Comparison of ENCODE assay signal across 8 cellular contexts in the genomic region with DNA sequence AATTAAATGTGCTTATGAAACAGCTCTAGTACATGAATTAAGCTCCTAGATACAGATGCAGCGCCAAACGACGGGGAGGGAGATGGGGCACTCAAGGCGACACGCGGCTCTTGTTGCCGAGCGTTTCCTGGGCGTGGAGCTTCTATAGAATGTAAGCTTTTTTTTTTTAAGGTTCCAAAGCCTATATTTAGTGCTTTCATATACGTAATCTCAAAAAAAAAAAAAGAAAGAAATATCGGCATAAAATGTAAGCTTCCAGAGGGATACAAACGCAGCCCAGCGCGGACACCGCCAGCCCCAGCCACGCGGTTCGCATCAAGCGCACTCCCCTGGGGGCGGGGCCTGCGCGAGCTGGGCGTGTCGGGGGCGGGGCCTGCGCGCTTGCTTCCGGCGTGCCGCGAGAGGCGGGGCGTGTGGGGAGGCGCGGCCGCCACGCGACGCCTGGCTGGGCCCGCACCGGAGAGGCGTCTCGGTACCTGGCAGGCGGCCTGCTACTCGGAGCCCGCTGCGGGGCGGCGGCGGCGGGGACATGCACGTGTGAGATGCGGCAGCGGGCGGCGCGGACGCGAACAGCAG. TPM values are rescaled to one million over a fixed set of nuclear protein-coding genes. Genes with fewer than 3 reads are reported as not detected.
A peak's percentile ranks its signal among the peaks of the same experiment; 100 is the strongest.
DNase-seq lines count a peak whose midpoint lies in the region; ATAC-seq and TF ChIP-seq lines count a peak whose summit lies in the region.

A gene with protein sequence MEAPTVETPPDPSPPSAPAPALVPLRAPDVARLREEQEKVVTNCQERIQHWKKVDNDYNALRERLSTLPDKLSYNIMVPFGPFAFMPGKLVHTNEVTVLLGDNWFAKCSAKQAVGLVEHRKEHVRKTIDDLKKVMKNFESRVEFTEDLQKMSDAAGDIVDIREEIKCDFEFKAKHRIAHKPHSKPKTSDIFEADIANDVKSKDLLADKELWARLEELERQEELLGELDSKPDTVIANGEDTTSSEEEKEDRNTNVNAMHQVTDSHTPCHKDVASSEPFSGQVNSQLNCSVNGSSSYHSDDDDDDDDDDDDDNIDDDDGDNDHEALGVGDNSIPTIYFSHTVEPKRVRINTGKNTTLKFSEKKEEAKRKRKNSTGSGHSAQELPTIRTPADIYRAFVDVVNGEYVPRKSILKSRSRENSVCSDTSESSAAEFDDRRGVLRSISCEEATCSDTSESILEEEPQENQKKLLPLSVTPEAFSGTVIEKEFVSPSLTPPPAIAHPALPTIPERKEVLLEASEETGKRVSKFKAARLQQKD (plus strand): TSS at position 412 of the 576 bp plus-strand sequence. CDS start 309 bp downstream, outside the sequence.

- H3K4me1 ChIP-seq in ovary (ENCODE audit: insufficient read depth) (peaks cover 2% of the 10 kb centered on the region), thoracic aorta (ENCODE audit: control insufficient read depth in 1 of 2, low read depth in 2 of 2) (peaks cover 23 to 33% of the 10 kb centered on the region in 2 donors)

- H3K36me3 Mint-ChIP-seq in HFFc6 (ENCODE audit: low read depth) (no peaks in the 10 kb centered on the region), glutamatergic neuron (ENCODE audit: unreplicated experiment) (peaks cover 5% of the 10 kb centered on the region)
- peaks cover 8% of the 10 kb centered on the region for H3K36me3 Mint-ChIP-seq in activated naive CD4-positive, alpha-beta T cell treated with anti-CD3 and anti-CD28 coated beads, Interleukin-2, amount 50 U/mL, for 24 hours

- TF ChIP-seq CTCF in GM06990 (IDR thresholded peaks at IDR 0.05; ENCODE audit: insufficient read depth, low read length, poor library complexity, severe bottlenecking) (no peak), HFFc6 (IDR thresholded peaks at IDR 0.05) (no peak), glutamatergic neuron (IDR thresholded peaks at IDR 0.05; ENCODE audit: partially characterized antibody, unreplicated experiment) (no peak), ovary (IDR thresholded peaks at IDR 0.05) (no peak), thoracic aorta (IDR thresholded peaks at IDR 0.05) (no peak)

- TF ChIP-seq EP300 in ovary (IDR thresholded peaks at IDR 0.05) = no peak

- no peaks in the 10 kb centered on the region for H3K36me3 ChIP-seq in GM06990 (ENCODE audit: control insufficient read depth, insufficient read depth, low read length)
- H3K36me3 ChIP-seq in ovary = no peaks in the 10 kb centered on the region
- H3K36me3 ChIP-seq in thoracic aorta = no peaks in the 10 kb centered on the region

- peaks cover 31% of the 10 kb centered on the region for H3K4me1 Mint-ChIP-seq in HFFc6 (ENCODE audit: low read depth)
- H3K4me1 Mint-ChIP-seq in activated naive CD4-positive, alpha-beta T cell treated with anti-CD3 and anti-CD28 coated beads, Interleukin-2, amount 50 U/mL, for 24 hours = peaks cover 45% of the 10 kb centered on the region
- peaks cover 10% of the 10 kb centered on the region for H3K4me1 Mint-ChIP-seq in glutamatergic neuron (ENCODE audit: low read depth, unreplicated experiment)

- H3K9me3 ChIP-seq in ovary (no peaks in the 10 kb centered on the region), thoracic aorta (no peaks in the 10 kb centered on the region)

- H3K27me3 ChIP-seq in GM06990 (replicated peaks; ENCODE audit: control insufficient read depth, insufficient read depth, low read length) (no peaks in the 10 kb centered on the region), ovary (no peaks in the 10 kb centered on the region), thoracic aorta (replicated peaks; ENCODE audit: insufficient read depth) (no peaks in the 10 kb centered on the region)

- ATAC-seq in thoracic aorta (ENCODE audit: insufficient number of reproducible peaks, low FRiP score, low read depth) = peak; percentile 49

- H3K4me3 Mint-ChIP-seq in HFFc6 (peak within 1 kb of the TSS; percentile 94), glutamatergic neuron (ENCODE audit: unreplicated experiment) (peak within 1 kb of the TSS; percentile 97)
- H3K4me3 Mint-ChIP-seq in activated naive CD4-positive, alpha-beta T cell treated with anti-CD3 and anti-CD28 coated beads, Interleukin-2, amount 50 U/mL, for 24 hours = peak within 1 kb of the TSS; percentile 96

- intact Hi-C loops in ovary (cut with DNase I) = no loop called here

- DNase-seq in GM06990 (ENCODE audit: extremely low read depth, insufficient read length) (peak; percentile 90), HFFc6 (peak; percentile 60), NCI-H1048 (lab: John Stamatoyannopoulos, UW) (peak; percentile 71), SKM-1 (lab: John Stamatoyannopoulos, UW; ENCODE audit: unreplicated experiment) (peak; percentile 49), glutamatergic neuron (peak; percentile 98), ovary (peak; percentile 87 to 97 (median 93)), thoracic aorta (ENCODE audit: low spot score) (peak; percentile 65)

- H3K27ac Mint-ChIP-seq in HFFc6 (peak within 1 kb of the TSS; percentile 68), glutamatergic neuron (ENCODE audit: unreplicated experiment) (peak within 1 kb of the TSS; percentile 90)
- peak within 1 kb of the TSS; percentile 95 for H3K27ac Mint-ChIP-seq in activated naive CD4-positive, alpha-beta T cell treated with anti-CD3 and anti-CD28 coated beads, Interleukin-2, amount 50 U/mL, for 24 hours

- H3K4me3 ChIP-seq in GM06990 (replicated peaks; ENCODE audit: low read depth, low read length) (peak within 1 kb of the TSS; percentile 78), ovary (peak within 1 kb of the TSS; percentile 79), thoracic aorta (peak within 1 kb of the TSS; percentile 78)

- 0% methylated on average over 48 to 59 of the region's 59 CpGs for whole genome bisulfite sequencing in ovary, 3 donors

- TF ChIP-seq POLR2A in ovary (IDR thresholded peaks at IDR 0.05) = peak; percentile 54

- H3K27me3 Mint-ChIP-seq in HFFc6 (ENCODE audit: insufficient read depth) (peaks cover 3% of the 10 kb centered on the region), glutamatergic neuron (ENCODE audit: unreplicated experiment) (peaks cover 5% of the 10 kb centered on the region)
- H3K27me3 Mint-ChIP-seq in activated naive CD4-positive, alpha-beta T cell treated with anti-CD3 and anti-CD28 coated beads, Interleukin-2, amount 50 U/mL, for 24 hours = no peaks in the 10 kb centered on the region

- H3K27ac ChIP-seq in ovary = peak within 1 kb of the TSS in 1 of 2 donors; percentile 47
- H3K27ac ChIP-seq in thoracic aorta = peak within 1 kb of the TSS; percentile 23 to 50

- H3K9me3 Mint-ChIP-seq in HFFc6 = peaks cover 4% of the 10 kb centered on the region; the same call in 1 of the 2 replicates
- no peaks in the 10 kb centered on the region for H3K9me3 Mint-ChIP-seq in activated naive CD4-positive, alpha-beta T cell treated with anti-CD3 and anti-CD28 coated beads, Interleukin-2, amount 50 U/mL, for 24 hours
- peaks cover 4% of the 10 kb centered on the region for H3K9me3 Mint-ChIP-seq in glutamatergic neuron (ENCODE audit: unreplicated experiment)

RNA-seq across cellular contexts. Expression of the gene that starts here (rescaled TPM):
- total RNA-seq in HFFc6 (2021; fragmentation: NEBNext Ultra II Directional; extraction: Animal tissue kit (Norgen Biotek cat#: 25700)) = 10 to 100 TPM; 45.8 to 53.8 (median 47.1) TPM
- total RNA-seq in glutamatergic neuron (ENCODE audit: unreplicated experiment) = 43.7 TPM
- total RNA-seq in ovary = 10 to 100 TPM; 41.2 to 90.0 (median 67.8) TPM
- polyA plus RNA-seq in ovary = 10 to 100 TPM; 39.8 to 62.4 TPM
- total RNA-seq in thoracic aorta = 10 to 100 TPM; 44.5 to 55.3 TPM
